Comparison of ENCODE assay signal across 19 cellular contexts in genomic region chr13:110466261-110466660, GRCh38.
DNase-seq lines count a peak whose midpoint lies in the region; ATAC-seq and TF ChIP-seq lines count a peak whose summit lies in the region.
"Had no signal": no experiment of that assay in that cellular context is flagged by ENCODE, and none has a peak within 500 bp of the region (broad histone marks: within the 10 kb centered on the region; RNA-seq: fewer than 3 reads in every experiment).

No MANE protein-coding gene starts in this region.

- H3K79me2 ChIP-seq in neural progenitor cell (ENCODE audit: low read depth): no peaks in the 10 kb centered on the region
- H3K79me2 ChIP-seq: parathyroid adenoma had no signal

- H3K4me1 Mint-ChIP-seq in neural progenitor cell: peaks cover 24% of the 10 kb centered on the region

- H3K9me3 Mint-ChIP-seq in neural progenitor cell: no peaks in the 10 kb centered on the region
- H3K9me3 Mint-ChIP-seq: activated CD8-positive, alpha-beta T cell treated with anti-CD3 and anti-CD28 coated beads for 36 hours; activated naive CD4-positive, alpha-beta T cell treated with anti-CD3 and anti-CD28 coated beads, Interleukin-2, amount 10 ng/mL, durations not matched to agents 7 days and 5 days; activated T-cell treated with anti-CD3 and anti-CD28 coated beads, Interleukin-2, amount 50 U/mL, for 24 hours; CD8-positive, alpha-beta memory T cell had no signal

- H4K20me1 ChIP-seq in neural progenitor cell (ENCODE audit: low read depth): peaks cover 13% of the 10 kb centered on the region

- no peak overlapping the region for H3K27ac ChIP-seq in neural progenitor cell
- H3K27ac ChIP-seq: heart right ventricle, parathyroid adenoma had no signal

- peak overlapping the region; percentile 48 for H3K27ac Mint-ChIP-seq in neural progenitor cell
- H3K27ac Mint-ChIP-seq: activated CD8-positive, alpha-beta T cell treated with anti-CD3 and anti-CD28 coated beads for 36 hours; activated naive CD4-positive, alpha-beta T cell treated with anti-CD3 and anti-CD28 coated beads, Interleukin-2, amount 10 ng/mL, durations not matched to agents 7 days and 5 days; activated T-cell treated with anti-CD3 and anti-CD28 coated beads, Interleukin-2, amount 50 U/mL, for 24 hours; CD8-positive, alpha-beta memory T cell had no signal

- H3K9me3 ChIP-seq in neural progenitor cell (ENCODE audit: low read depth): no peaks in the 10 kb centered on the region
- H3K9me3 ChIP-seq: heart right ventricle, sigmoid colon, tibial artery had no signal

- H2AFZ ChIP-seq in neural progenitor cell (replicated peaks): no peak overlapping the region
- H2AFZ ChIP-seq: parathyroid adenoma had no signal

- H3K36me3 Mint-ChIP-seq in neural progenitor cell: peaks cover 31% of the 10 kb centered on the region
- H3K36me3 Mint-ChIP-seq: activated naive CD4-positive, alpha-beta T cell treated with anti-CD3 and anti-CD28 coated beads, Interleukin-2, amount 10 ng/mL, durations not matched to agents 7 days and 5 days; CD8-positive, alpha-beta memory T cell had no signal

- TF ChIP-seq CTCF in neural progenitor cell (IDR thresholded peaks at IDR 0.05): no peak

- peak; percentile 74 for DNase-seq in H7
- peak; percentile 59 for DNase-seq in NCI-H187 treated with DMSO at 0.1 percent for 48 hours (lab: John Stamatoyannopoulos, UW)
- DNase-seq in SHP77 treated with DMSO at 0.1 percent for 48 hours (lab: John Stamatoyannopoulos, UW): peak; percentile 29
- DNase-seq in neural progenitor cell (ENCODE audit: low spot score): peak; percentile 87
- DNase-seq in middle frontal gyrus (ENCODE audit: extremely low spot score, low spot score): no peak
- DNase-seq: activated CD8-positive, alpha-beta T cell treated with anti-CD3 and anti-CD28 coated beads for 36 hours; activated naive CD4-positive, alpha-beta T cell treated with anti-CD3 and anti-CD28 coated beads, Interleukin-2, amount 10 ng/mL, durations not matched to agents 7 days and 5 days; activated T-cell treated with anti-CD3 and anti-CD28 coated beads, Interleukin-2, amount 50 U/mL, for 24 hours; CD8-positive, alpha-beta memory T cell; heart right ventricle; Karpas-422; NCI-H1092; NCI-H446 treated with DMSO at 0.1 percent for 48 hours; sigmoid colon; stimulated activated naive CD4-positive, alpha-beta T cell treated with Interleukin-2 at 50 U/mL for 16 hours had no signal

- H3K9ac ChIP-seq in neural progenitor cell: no peak overlapping the region
- H3K9ac ChIP-seq: parathyroid adenoma had no signal

- ATAC-seq in GM21526 (IDR thresholded peaks at IDR 0.05; ENCODE audit: low FRiP score, unreplicated experiment): no peak
- ATAC-seq in GM21576 (IDR thresholded peaks at IDR 0.05; ENCODE audit: unreplicated experiment): no peak
- ATAC-seq: activated CD8-positive, alpha-beta T cell treated with anti-CD3 and anti-CD28 coated beads for 36 hours; heart right ventricle had no signal

- H3F3A ChIP-seq in neural progenitor cell (ENCODE audit: low read depth): peaks cover 20% of the 10 kb centered on the region

- H3K27me3 ChIP-seq in H7 (ENCODE audit: control insufficient read depth, insufficient read depth, low read length) (no peaks in the 10 kb centered on the region), neural progenitor cell (no peaks in the 10 kb centered on the region)
- H3K27me3 ChIP-seq: heart right ventricle, sigmoid colon, tibial artery had no signal

- peak overlapping the region; percentile 56 for H3K4me2 ChIP-seq in neural progenitor cell

- peaks cover 19% of the 10 kb centered on the region for H3K4me1 ChIP-seq in neural progenitor cell
- H3K4me1 ChIP-seq: parathyroid adenoma, sigmoid colon, tibial artery had no signal

- peak overlapping the region; percentile 17 for H3K4me3 Mint-ChIP-seq in neural progenitor cell
- H3K4me3 Mint-ChIP-seq: activated CD8-positive, alpha-beta T cell treated with anti-CD3 and anti-CD28 coated beads for 36 hours; activated naive CD4-positive, alpha-beta T cell treated with anti-CD3 and anti-CD28 coated beads, Interleukin-2, amount 10 ng/mL, durations not matched to agents 7 days and 5 days; activated T-cell treated with anti-CD3 and anti-CD28 coated beads, Interleukin-2, amount 50 U/mL, for 24 hours; CD8-positive, alpha-beta memory T cell had no signal

- H3K4me3 ChIP-seq in H7 (ENCODE audit: insufficient read depth, low read depth, low read length): no peak overlapping the region
- H3K4me3 ChIP-seq in neural progenitor cell: no peak overlapping the region
- H3K4me3 ChIP-seq: heart right ventricle, sigmoid colon, tibial artery had no signal

- H3K36me3 ChIP-seq in H7 (replicated peaks; ENCODE audit: control insufficient read depth, insufficient read depth, low read length) (peaks cover 15% of the 10 kb centered on the region), neural progenitor cell (no peaks in the 10 kb centered on the region)

- no peaks in the 10 kb centered on the region for H3K27me3 Mint-ChIP-seq in neural progenitor cell (ENCODE audit: insufficient read depth, low read depth)
